In genomic region chr13:114090476-114090875, GRCh38 we compare ENCODE assay signal across 18 cellular contexts. TPM values are rescaled to one million over a fixed set of nuclear protein-coding genes. Genes with fewer than 3 reads are reported as not detected.
DNase-seq lines count a peak whose midpoint lies in the region; ATAC-seq and TF ChIP-seq lines count a peak whose summit lies in the region.
"Had no signal": no experiment of that assay in that cellular context is flagged by ENCODE, and none has a peak within 500 bp of the region (broad histone marks: within the 10 kb centered on the region; RNA-seq: fewer than 3 reads in every experiment).

No MANE protein-coding gene starts in this region.

- H3K27me3 ChIP-seq in CD4-positive, alpha-beta memory T cell (ENCODE audit: insufficient read depth, low read length): no peaks in the 10 kb centered on the region
- H3K27me3 ChIP-seq in prostate gland (replicated peaks; ENCODE audit: insufficient read depth): no peaks in the 10 kb centered on the region
- H3K27me3 ChIP-seq in effector memory CD4-positive, alpha-beta T cell (replicated peaks; ENCODE audit: control insufficient read depth, insufficient read depth, low read length, poor library complexity, severe bottlenecking): no peaks in the 10 kb centered on the region
- H3K27me3 ChIP-seq: BLaER1 treated with 17β-estradiol and CSF1 and Interleukin-3, amounts not matched to agents 10 nM and 100 nM; breast epithelium; left lung; tibial artery had no signal

- H3K9me3 Mint-ChIP-seq in CD4-positive, alpha-beta memory T cell: peaks cover 4 to 57% (median 22%) of the 10 kb centered on the region in 8 donors
- peaks cover 12 to 18% of the 10 kb centered on the region in 2 donors for H3K9me3 Mint-ChIP-seq in activated T-cell treated with anti-CD3 and anti-CD28 coated beads, Interleukin-2, amount 50 U/mL, for 72 hours
- H3K9me3 Mint-ChIP-seq in natural killer cell: peaks cover 7 to 14% of the 10 kb centered on the region in 2 donors

- CTCF ChIA-PET in CD4-positive, alpha-beta memory T cell (lab: Charles Lee; ENCODE audit: partially characterized antibody): no interaction called here
- CTCF ChIA-PET in GM10248 (lab: Yijun Ruan, JAX): no interaction called here

- peaks cover 4% of the 10 kb centered on the region for H3K36me3 ChIP-seq in CD4-positive, alpha-beta memory T cell (ENCODE audit: insufficient read depth, low read length)
- H3K36me3 ChIP-seq in prostate gland: no peaks in the 10 kb centered on the region
- H3K36me3 ChIP-seq in effector memory CD4-positive, alpha-beta T cell (ENCODE audit: control insufficient read depth, insufficient read depth, low read length): peaks cover 10% of the 10 kb centered on the region
- H3K36me3 ChIP-seq: breast epithelium, left lung had no signal

- H3K27me3 Mint-ChIP-seq in CD4-positive, alpha-beta memory T cell: no peaks in the 10 kb centered on the region
- no peaks in the 10 kb centered on the region for H3K27me3 Mint-ChIP-seq in activated T-cell treated with anti-CD3 and anti-CD28 coated beads, Interleukin-2, amount 50 U/mL, for 72 hours (ENCODE audit: low read depth)
- H3K27me3 Mint-ChIP-seq in natural killer cell (ENCODE audit: low read depth in 2 of 2): no peaks in the 10 kb centered on the region

- H3K27ac Mint-ChIP-seq in CD4-positive, alpha-beta memory T cell: peak overlapping the region; percentile 22 to 84 (median 63)
- peak overlapping the region; percentile 72 for H3K27ac Mint-ChIP-seq in activated T-cell treated with anti-CD3 and anti-CD28 coated beads, Interleukin-2, amount 50 U/mL, for 72 hours
- peak overlapping the region; percentile 81 to 87 for H3K27ac Mint-ChIP-seq in natural killer cell

- intact Hi-C loops in CD4-positive, alpha-beta memory T cell (cut with micrococcal nuclease): no loop called here
- intact Hi-C loops in natural killer cell (cut with micrococcal nuclease) (no loop called here), prostate gland (cut with DNase I) (no loop called here)

- ATAC-seq in activated T-cell treated with anti-CD3 and anti-CD28 coated beads, Interleukin-2, amount 50 U/mL, for 72 hours (replicated peaks in 1 of 2): peak in 1 of 2 donors; percentile 51
- peak; percentile 84 to 86 (median 86) for ATAC-seq in natural killer cell
- ATAC-seq: left lung, sciatic nerve had no signal

- peaks cover 24 to 57% (median 35%) of the 10 kb centered on the region in 4 donors for H3K4me1 Mint-ChIP-seq in CD4-positive, alpha-beta memory T cell
- peaks cover 21% of the 10 kb centered on the region for H3K4me1 Mint-ChIP-seq in activated T-cell treated with anti-CD3 and anti-CD28 coated beads, Interleukin-2, amount 50 U/mL, for 72 hours (ENCODE audit: low read depth)
- peaks cover 65 to 79% of the 10 kb centered on the region in 2 donors for H3K4me1 Mint-ChIP-seq in natural killer cell
- H3K4me1 Mint-ChIP-seq: neural crest cell had no signal

- TF ChIP-seq CTCF in natural killer cell (IDR thresholded peaks at IDR 0.05) (no peak), prostate gland (IDR thresholded peaks at IDR 0.05) (no peak), GM10248 (IDR thresholded peaks at IDR 0.05; ENCODE audit: control extremely low read depth, extremely low read depth, low read depth, missing control alignments) (no peak)

- H3K9me3 ChIP-seq in CD4-positive, alpha-beta memory T cell (ENCODE audit: control insufficient read depth in 1 of 2, low read length in 2 of 2): peaks cover 0 to 5% of the 10 kb centered on the region in 2 donors
- no peaks in the 10 kb centered on the region for H3K9me3 ChIP-seq in prostate gland
- H3K9me3 ChIP-seq in effector memory CD4-positive, alpha-beta T cell (ENCODE audit: control insufficient read depth, low read length): peaks cover 8% of the 10 kb centered on the region
- H3K9me3 ChIP-seq: breast epithelium, tibial artery had no signal

- DNase-seq in CD1c-positive myeloid dendritic cell (ENCODE audit: extremely low spot score): peak; percentile 53
- no peak for DNase-seq in CD4-positive, alpha-beta memory T cell
- DNase-seq in activated T-cell treated with anti-CD3 and anti-CD28 coated beads, Interleukin-2, amount 50 U/mL, for 72 hours: no peak
- no peak for DNase-seq in natural killer cell
- DNase-seq in prostate gland (ENCODE audit: low spot score): no peak
- DNase-seq in RPMI8226: no peak
- no peak for DNase-seq in GM10248 (ENCODE audit: extremely low spot score)
- no peak for DNase-seq in effector memory CD4-positive, alpha-beta T cell
- DNase-seq: activated naive CD4-positive, alpha-beta T cell treated with Interleukin-2 at 50 U/mL for 16 hours; KBM-7; NK-92 treated with Interleukin-12 subunit alpha and Interleukin-12 subunit beta, amount 100 ng/mL, for 24 hours; SIG-M5 had no signal

- H3K4me3 ChIP-seq in CD4-positive, alpha-beta memory T cell (ENCODE audit: low read length in 2 of 2): no peak overlapping the region
- no peak overlapping the region for H3K4me3 ChIP-seq in prostate gland
- no peak overlapping the region for H3K4me3 ChIP-seq in effector memory CD4-positive, alpha-beta T cell (ENCODE audit: insufficient read depth, low read depth, low read length, poor library complexity, severe bottlenecking)
- H3K4me3 ChIP-seq: BLaER1 treated with 17β-estradiol and CSF1 and Interleukin-3, amounts not matched to agents 10 nM and 100 nM; breast epithelium; left lung; tibial artery had no signal

- no peak overlapping the region for H3K27ac ChIP-seq in CD4-positive, alpha-beta memory T cell (ENCODE audit: low read depth, low read length)
- no peak overlapping the region for H3K27ac ChIP-seq in prostate gland
- H3K27ac ChIP-seq in effector memory CD4-positive, alpha-beta T cell (ENCODE audit: insufficient read depth, low read length, poor library complexity, severe bottlenecking): no peak overlapping the region
- H3K27ac ChIP-seq: BLaER1 treated with 17β-estradiol and CSF1 and Interleukin-3, amounts not matched to agents 10 nM and 100 nM; breast epithelium; left lung; tibial artery had no signal

- POLR2A ChIA-PET in CD4-positive, alpha-beta memory T cell (lab: Charles Lee; ENCODE audit: partially characterized antibody): interaction anchor here (1.6 to 2.7 kb wide), 2 partner anchors 19 to 22 kb away, joined by 5 to 7 read pairs; no protein-coding TSS in a partner anchor
- POLR2A ChIA-PET in GM10248 (lab: Yijun Ruan, JAX): no interaction called here

- TF ChIP-seq POLR2A in prostate gland (IDR thresholded peaks at IDR 0.05): no peak

- H3K36me3 Mint-ChIP-seq in CD4-positive, alpha-beta memory T cell: peaks cover 41 to 47% of the 10 kb centered on the region in 2 donors
- H3K36me3 Mint-ChIP-seq in activated T-cell treated with anti-CD3 and anti-CD28 coated beads, Interleukin-2, amount 50 U/mL, for 72 hours (ENCODE audit: insufficient read depth in 2 of 2): peaks cover 28 to 33% of the 10 kb centered on the region in 2 donors
- peaks cover 24% of the 10 kb centered on the region for H3K36me3 Mint-ChIP-seq in natural killer cell

- H3K4me3 Mint-ChIP-seq in CD4-positive, alpha-beta memory T cell: peak overlapping the region in 2 of 8 donors; percentile 9 to 25
- H3K4me3 Mint-ChIP-seq in activated T-cell treated with anti-CD3 and anti-CD28 coated beads, Interleukin-2, amount 50 U/mL, for 72 hours: peak overlapping the region in 1 of 2 donors; percentile 31
- H3K4me3 Mint-ChIP-seq in natural killer cell: peak overlapping the region; percentile 65
- H3K4me3 Mint-ChIP-seq: neural crest cell had no signal

- WGBS in prostate gland: 82% methylated on average over 11 of the region's 11 CpGs

- H3K4me1 ChIP-seq in CD4-positive, alpha-beta memory T cell (ENCODE audit: insufficient read depth, low read length): peaks cover 32% of the 10 kb centered on the region
- H3K4me1 ChIP-seq in prostate gland (replicated peaks): no peaks in the 10 kb centered on the region
- H3K4me1 ChIP-seq in effector memory CD4-positive, alpha-beta T cell (ENCODE audit: control insufficient read depth, insufficient read depth, low read length, poor library complexity, severe bottlenecking): no peaks in the 10 kb centered on the region
- H3K4me1 ChIP-seq: breast epithelium, left lung, tibial artery had no signal

RNA-seq across cellular contexts. Expression of gene RASA3, which starts 41.9 kb away (rescaled TPM):
- 100 to 1,000 TPM; 171 to 174 TPM for total RNA-seq in CD4-positive, alpha-beta memory T cell
- polyA plus RNA-seq in CD4-positive, alpha-beta memory T cell: 100 to 1,000 TPM in 1 of 2 donors, 10 to 100 TPM in 1; 65.5 to 141 TPM
- 10 to 100 TPM; 39.2 to 48.9 TPM for total RNA-seq in activated T-cell treated with anti-CD3 and anti-CD28 coated beads, Interleukin-2, amount 50 U/mL, for 72 hours
- total RNA-seq in natural killer cell (100 to 1,000 TPM; 252 to 277 (median 274) TPM), prostate gland (10 to 100 TPM in 1 of 2 donors, 1 to 10 TPM in 1; 8.6 to 12.5 TPM)
